9 cellular contexts compared by ENCODE assay signal in the genomic region with DNA sequence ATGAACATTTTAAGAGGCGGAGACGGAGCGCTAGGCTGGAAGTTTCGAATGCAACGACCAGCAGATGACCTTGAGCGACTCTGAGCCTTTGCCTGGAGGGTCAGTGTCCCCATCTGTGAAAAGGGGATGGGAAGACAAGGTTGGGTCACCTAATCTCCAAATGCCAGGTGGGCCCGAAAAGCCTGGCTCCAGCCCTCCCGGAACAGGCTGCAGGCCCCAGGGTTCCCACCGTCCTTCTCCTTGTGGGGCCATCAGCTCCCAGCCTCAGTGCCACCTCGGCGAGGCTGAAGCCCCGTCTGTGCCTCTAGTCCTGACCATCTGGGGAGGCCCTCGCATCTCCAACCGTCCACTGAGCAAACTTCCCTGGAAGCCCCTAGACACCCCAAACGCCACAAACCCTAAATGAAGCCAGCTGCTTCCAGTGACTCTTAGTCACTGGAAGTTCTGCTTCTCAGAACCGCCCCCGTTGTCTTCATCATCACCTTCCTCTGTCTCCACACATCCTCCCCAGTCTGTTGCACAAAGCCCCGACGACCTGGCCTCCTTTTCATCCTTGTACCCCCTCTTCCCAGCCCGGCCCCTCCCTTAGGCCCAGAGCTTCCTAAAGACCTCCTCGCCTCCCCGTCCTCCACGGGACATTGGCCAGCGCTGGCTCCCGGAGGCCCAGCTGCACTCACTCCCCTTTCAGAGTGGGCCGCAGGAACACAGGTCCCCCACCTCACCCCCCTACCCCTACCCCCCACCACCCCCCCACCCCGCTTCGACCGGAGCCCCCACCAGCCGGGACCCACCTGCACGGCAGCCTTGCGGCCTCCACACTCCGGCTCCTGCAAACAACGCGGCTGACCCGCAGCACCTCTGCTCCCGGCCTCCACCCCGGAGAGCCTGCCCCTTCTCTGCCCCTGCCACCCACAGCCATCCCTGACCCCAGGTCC. TPM values are rescaled to one million over a fixed set of nuclear protein-coding genes. Genes with fewer than 3 reads are reported as not detected.
DNase-seq lines count a peak whose midpoint lies in the region; ATAC-seq lines count a peak whose summit lies in the region.
"Had no signal": no experiment of that assay in that cellular context is flagged by ENCODE, and none has a peak within 500 bp of the region (broad histone marks: within the 10 kb centered on the region; RNA-seq: fewer than 3 reads in every experiment).

No MANE protein-coding gene starts in this region.

- H3K36me3 ChIP-seq in H7 (replicated peaks; ENCODE audit: control insufficient read depth, insufficient read depth, low read length) (no peaks in the 10 kb centered on the region), iPS-20b (ENCODE audit: insufficient read depth, low read depth, low read length) (no peaks in the 10 kb centered on the region)

- no peak overlapping the region for H3K27ac ChIP-seq in iPS-20b (ENCODE audit: low read length)

- peak overlapping the region; percentile 43 for H3K4me3 ChIP-seq in H7 (ENCODE audit: insufficient read depth, low read depth, low read length)
- peak overlapping the region; percentile 70 for H3K4me3 ChIP-seq in iPS-20b (ENCODE audit: low read length)

- peaks cover 3% of the 10 kb centered on the region; the same call in 1 of the 2 replicates for H3K27me3 ChIP-seq in H7 (ENCODE audit: control insufficient read depth, insufficient read depth, low read length)
- H3K27me3 ChIP-seq in iPS-20b (ENCODE audit: insufficient read depth, low read length) = peaks cover 37% of the 10 kb centered on the region

- peaks cover 9% of the 10 kb centered on the region; the same call in 1 of the 2 replicates for H3K4me1 ChIP-seq in iPS-20b (ENCODE audit: insufficient read depth, low read length)

- H3K9me3 Mint-ChIP-seq in activated naive CD8-positive, alpha-beta T cell treated with anti-CD3 and anti-CD28 coated beads, Interleukin-2, amount 50 U/mL, for 24 hours = no peaks in the 10 kb centered on the region
- H3K9me3 Mint-ChIP-seq in stimulated activated effector memory CD8-positive, alpha-beta T cell treated with anti-CD3 and anti-CD28 coated beads, Interleukin-12 subunit alpha, Interleukin-12 subunit beta, amount 100 ng/mL, for 72 hours = no peaks in the 10 kb centered on the region

- H3K36me3 Mint-ChIP-seq in activated naive CD8-positive, alpha-beta T cell treated with anti-CD3 and anti-CD28 coated beads, Interleukin-2, amount 50 U/mL, for 24 hours (ENCODE audit: low read depth) = no peaks in the 10 kb centered on the region
- H3K36me3 Mint-ChIP-seq in stimulated activated effector memory CD8-positive, alpha-beta T cell treated with anti-CD3 and anti-CD28 coated beads, Interleukin-12 subunit alpha, Interleukin-12 subunit beta, amount 100 ng/mL, for 72 hours = no peaks in the 10 kb centered on the region

- H3K27me3 Mint-ChIP-seq in activated naive CD8-positive, alpha-beta T cell treated with anti-CD3 and anti-CD28 coated beads, Interleukin-2, amount 50 U/mL, for 24 hours = peaks cover 46% of the 10 kb centered on the region

- H3K27ac Mint-ChIP-seq in activated naive CD8-positive, alpha-beta T cell treated with anti-CD3 and anti-CD28 coated beads, Interleukin-2, amount 50 U/mL, for 24 hours = no peak overlapping the region
- no peak overlapping the region for H3K27ac Mint-ChIP-seq in stimulated activated effector memory CD8-positive, alpha-beta T cell treated with anti-CD3 and anti-CD28 coated beads, Interleukin-12 subunit alpha, Interleukin-12 subunit beta, amount 100 ng/mL, for 72 hours

- peak overlapping the region; percentile 52 for H3K4me3 Mint-ChIP-seq in activated naive CD8-positive, alpha-beta T cell treated with anti-CD3 and anti-CD28 coated beads, Interleukin-2, amount 50 U/mL, for 24 hours
- H3K4me3 Mint-ChIP-seq in stimulated activated effector memory CD8-positive, alpha-beta T cell treated with anti-CD3 and anti-CD28 coated beads, Interleukin-12 subunit alpha, Interleukin-12 subunit beta, amount 100 ng/mL, for 72 hours = peak overlapping the region; percentile 44

- DNase-seq in H7 (peak; percentile 56), NCI-H1417 treated with DMSO at 0.1 percent for 48 hours (lab: John Stamatoyannopoulos, UW) (no peak), HuH-7.5 (ENCODE audit: low spot score) (no peak), kidney glomerular epithelial cell (lab: John Stamatoyannopoulos, UW) (no peak)
- DNase-seq in activated naive CD8-positive, alpha-beta T cell treated with anti-CD3 and anti-CD28 coated beads, Interleukin-2, amount 50 U/mL, for 24 hours = no peak
- DNase-seq in stimulated activated effector memory CD8-positive, alpha-beta T cell treated with anti-CD3 and anti-CD28 coated beads, Interleukin-12 subunit alpha, Interleukin-12 subunit beta, amount 100 ng/mL, for 72 hours (ENCODE audit: low spot score in 2 of 2) = no peak
- DNase-seq: cerebellar nuclear complex had no signal

- H3K4me1 Mint-ChIP-seq in activated naive CD8-positive, alpha-beta T cell treated with anti-CD3 and anti-CD28 coated beads, Interleukin-2, amount 50 U/mL, for 24 hours = peaks cover 3% of the 10 kb centered on the region
- H3K4me1 Mint-ChIP-seq in stimulated activated effector memory CD8-positive, alpha-beta T cell treated with anti-CD3 and anti-CD28 coated beads, Interleukin-12 subunit alpha, Interleukin-12 subunit beta, amount 100 ng/mL, for 72 hours = no peaks in the 10 kb centered on the region

- ATAC-seq in activated naive CD8-positive, alpha-beta T cell treated with anti-CD3 and anti-CD28 coated beads, Interleukin-2, amount 50 U/mL, for 24 hours = peak; percentile 29
- no peak for ATAC-seq in stimulated activated effector memory CD8-positive, alpha-beta T cell treated with anti-CD3 and anti-CD28 coated beads, Interleukin-12 subunit alpha, Interleukin-12 subunit beta, amount 100 ng/mL, for 72 hours
- ATAC-seq in GM19463 (IDR thresholded peaks at IDR 0.05; ENCODE audit: unreplicated experiment) = no peak

- no peaks in the 10 kb centered on the region for H3K9me3 ChIP-seq in iPS-20b (ENCODE audit: insufficient read depth, low read depth, low read length)

- peak overlapping the region; percentile 29; the same call in 1 of the 2 replicates for H3K9ac ChIP-seq in iPS-20b (ENCODE audit: low read depth, low read length)

RNA-seq across cellular contexts. Expression of a gene that starts 1.0 kb away (rescaled TPM):
- 4.8 and 7.2 TPM in 2 replicates for total RNA-seq in H7 (2014; rRNA removed; shearing (Covaris generic))
